Comparison of ENCODE assay signal across 1 cellular context in genomic region chr20:63082308-63082938, GRCh38.
TF ChIP-seq lines count a peak whose summit lies in the region.

No MANE protein-coding gene starts in this region.

TF ChIP-seq in HepG2, 621 proteins besides CTCF, POLR2A, EP300 and RAD21 (continued from another document and continues in another):
- TF ChIP-seq, protein P1, sequence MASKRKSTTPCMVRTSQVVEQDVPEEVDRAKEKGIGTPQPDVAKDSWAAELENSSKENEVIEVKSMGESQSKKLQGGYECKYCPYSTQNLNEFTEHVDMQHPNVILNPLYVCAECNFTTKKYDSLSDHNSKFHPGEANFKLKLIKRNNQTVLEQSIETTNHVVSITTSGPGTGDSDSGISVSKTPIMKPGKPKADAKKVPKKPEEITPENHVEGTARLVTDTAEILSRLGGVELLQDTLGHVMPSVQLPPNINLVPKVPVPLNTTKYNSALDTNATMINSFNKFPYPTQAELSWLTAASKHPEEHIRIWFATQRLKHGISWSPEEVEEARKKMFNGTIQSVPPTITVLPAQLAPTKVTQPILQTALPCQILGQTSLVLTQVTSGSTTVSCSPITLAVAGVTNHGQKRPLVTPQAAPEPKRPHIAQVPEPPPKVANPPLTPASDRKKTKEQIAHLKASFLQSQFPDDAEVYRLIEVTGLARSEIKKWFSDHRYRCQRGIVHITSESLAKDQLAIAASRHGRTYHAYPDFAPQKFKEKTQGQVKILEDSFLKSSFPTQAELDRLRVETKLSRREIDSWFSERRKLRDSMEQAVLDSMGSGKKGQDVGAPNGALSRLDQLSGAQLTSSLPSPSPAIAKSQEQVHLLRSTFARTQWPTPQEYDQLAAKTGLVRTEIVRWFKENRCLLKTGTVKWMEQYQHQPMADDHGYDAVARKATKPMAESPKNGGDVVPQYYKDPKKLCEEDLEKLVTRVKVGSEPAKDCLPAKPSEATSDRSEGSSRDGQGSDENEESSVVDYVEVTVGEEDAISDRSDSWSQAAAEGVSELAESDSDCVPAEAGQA (IDR thresholded peaks at IDR 0.05; ENCODE audit: low read depth): no peak
- TF ChIP-seq, protein P1 (CRISPR knock-in tag; IDR thresholded peaks at IDR 0.05; ENCODE audit: borderline replicate concordance): no peak
- TF ChIP-seq ZNF253 (CRISPR knock-in tag; IDR thresholded peaks at IDR 0.05; ENCODE audit: borderline replicate concordance) (peak; percentile 78; the same call in 1 of the 2 replicates), ZNF83 (CRISPR knock-in tag; IDR thresholded peaks at IDR 0.05; ENCODE audit: borderline replicate concordance) (no peak), TBX3 (IDR thresholded peaks at IDR 0.05; ENCODE audit: borderline replicate concordance) (no peak), THYN1 (CRISPR knock-in tag; IDR thresholded peaks at IDR 0.05; ENCODE audit: borderline replicate concordance, low read depth) (no peak), ZNF225 (CRISPR knock-in tag; IDR thresholded peaks at IDR 0.05) (peak; percentile 81; the same call in 1 of the 2 replicates), JDP2 (CRISPR knock-in tag; IDR thresholded peaks at IDR 0.05; ENCODE audit: borderline replicate concordance) (peak; percentile 42; the same call in 1 of the 2 replicates), ZNF781 (CRISPR knock-in tag; IDR thresholded peaks at IDR 0.05; ENCODE audit: borderline replicate concordance, not compliant biosample characterization) (peak; percentile 97), ATAD3A (CRISPR knock-in tag; IDR thresholded peaks at IDR 0.05) (peak; percentile 96), BRD4 (CRISPR knock-in tag; IDR thresholded peaks at IDR 0.05) (no peak), TOPORS (CRISPR knock-in tag; IDR thresholded peaks at IDR 0.05) (peak; percentile 34; the same call in 1 of the 2 replicates), ZNF770 (CRISPR knock-in tag; IDR thresholded peaks at IDR 0.05) (no peak), NR2F6 (IDR thresholded peaks at IDR 0.05) (no peak), NR2F6 (CRISPR knock-in tag; IDR thresholded peaks at IDR 0.05) (peak; percentile 60; the same call in 1 of the 2 replicates), ZNF629 (CRISPR knock-in tag; conservative IDR thresholded peaks at IDR 0.05) (no peak), CHCHD3 (CRISPR knock-in tag; IDR thresholded peaks at IDR 0.05) (no peak), NR2F1 (CRISPR knock-in tag; IDR thresholded peaks at IDR 0.05) (peak in 1 of 2 experiments; percentile 29; a peak in 1 of 4 replicates), KMT2B (CRISPR knock-in tag; IDR thresholded peaks at IDR 0.05) (peak; percentile 85), YEATS2 (CRISPR knock-in tag; IDR thresholded peaks at IDR 0.05; ENCODE audit: borderline replicate concordance) (peak; percentile 66), SOX13 (IDR thresholded peaks at IDR 0.05) (no peak), SOX13 (CRISPR knock-in tag; conservative IDR thresholded peaks at IDR 0.05 in 1 of 2, IDR thresholded peaks at IDR 0.05 in 1 of 2) (peak in 1 of 2 experiments; percentile 62; a peak in 2 of 4 replicates), ZNF496 (CRISPR knock-in tag; IDR thresholded peaks at IDR 0.05; ENCODE audit: insufficient replicate concordance) (no peak), RNF2 (conservative IDR thresholded peaks at IDR 0.05; ENCODE audit: low read depth) (no peak), PRPF4 (IDR thresholded peaks at IDR 0.05; ENCODE audit: low read depth, low read length, poor library complexity, severe bottlenecking) (no peak), ZNF773 (CRISPR knock-in tag; IDR thresholded peaks at IDR 0.05; ENCODE audit: borderline replicate concordance) (peak; percentile 96; the same call in 1 of the 2 replicates), ZNF567 (CRISPR knock-in tag; IDR thresholded peaks at IDR 0.05; ENCODE audit: borderline replicate concordance) (no peak), NFAT5 (CRISPR knock-in tag; IDR thresholded peaks at IDR 0.05) (peak; percentile 96)
- TF ChIP-seq, protein P2, sequence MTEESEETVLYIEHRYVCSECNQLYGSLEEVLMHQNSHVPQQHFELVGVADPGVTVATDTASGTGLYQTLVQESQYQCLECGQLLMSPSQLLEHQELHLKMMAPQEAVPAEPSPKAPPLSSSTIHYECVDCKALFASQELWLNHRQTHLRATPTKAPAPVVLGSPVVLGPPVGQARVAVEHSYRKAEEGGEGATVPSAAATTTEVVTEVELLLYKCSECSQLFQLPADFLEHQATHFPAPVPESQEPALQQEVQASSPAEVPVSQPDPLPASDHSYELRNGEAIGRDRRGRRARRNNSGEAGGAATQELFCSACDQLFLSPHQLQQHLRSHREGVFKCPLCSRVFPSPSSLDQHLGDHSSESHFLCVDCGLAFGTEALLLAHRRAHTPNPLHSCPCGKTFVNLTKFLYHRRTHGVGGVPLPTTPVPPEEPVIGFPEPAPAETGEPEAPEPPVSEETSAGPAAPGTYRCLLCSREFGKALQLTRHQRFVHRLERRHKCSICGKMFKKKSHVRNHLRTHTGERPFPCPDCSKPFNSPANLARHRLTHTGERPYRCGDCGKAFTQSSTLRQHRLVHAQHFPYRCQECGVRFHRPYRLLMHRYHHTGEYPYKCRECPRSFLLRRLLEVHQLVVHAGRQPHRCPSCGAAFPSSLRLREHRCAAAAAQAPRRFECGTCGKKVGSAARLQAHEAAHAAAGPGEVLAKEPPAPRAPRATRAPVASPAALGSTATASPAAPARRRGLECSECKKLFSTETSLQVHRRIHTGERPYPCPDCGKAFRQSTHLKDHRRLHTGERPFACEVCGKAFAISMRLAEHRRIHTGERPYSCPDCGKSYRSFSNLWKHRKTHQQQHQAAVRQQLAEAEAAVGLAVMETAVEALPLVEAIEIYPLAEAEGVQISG (CRISPR knock-in tag; IDR thresholded peaks at IDR 0.05): peak; percentile 79
- TF ChIP-seq, protein P3, sequence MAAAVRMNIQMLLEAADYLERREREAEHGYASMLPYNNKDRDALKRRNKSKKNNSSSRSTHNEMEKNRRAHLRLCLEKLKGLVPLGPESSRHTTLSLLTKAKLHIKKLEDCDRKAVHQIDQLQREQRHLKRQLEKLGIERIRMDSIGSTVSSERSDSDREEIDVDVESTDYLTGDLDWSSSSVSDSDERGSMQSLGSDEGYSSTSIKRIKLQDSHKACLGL (CRISPR knock-in tag; IDR thresholded peaks at IDR 0.05): peak; percentile 65; the same call in 1 of the 2 replicates
- TF ChIP-seq, protein P4, sequence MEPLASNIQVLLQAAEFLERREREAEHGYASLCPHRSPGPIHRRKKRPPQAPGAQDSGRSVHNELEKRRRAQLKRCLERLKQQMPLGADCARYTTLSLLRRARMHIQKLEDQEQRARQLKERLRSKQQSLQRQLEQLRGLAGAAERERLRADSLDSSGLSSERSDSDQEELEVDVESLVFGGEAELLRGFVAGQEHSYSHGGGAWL (CRISPR knock-in tag; IDR thresholded peaks at IDR 0.05): peak; percentile 98
